9 cellular contexts compared by ENCODE assay signal in genomic region chr17:62629556-62630364, GRCh38. TPM values are rescaled to one million over a fixed set of nuclear protein-coding genes. Genes with fewer than 3 reads are reported as not detected.
A peak's percentile ranks its signal among the peaks of the same experiment; 100 is the strongest.
DNase-seq lines count a peak whose midpoint lies in the region; ATAC-seq, FAIRE-seq and TF ChIP-seq lines count a peak whose summit lies in the region.
"Had no signal": no experiment of that assay in that cellular context is flagged by ENCODE, and none has a peak within 500 bp of the region (broad histone marks: within the 10 kb centered on the region; RNA-seq: fewer than 3 reads in every experiment).

No MANE protein-coding gene starts in this region.

- H3K9me2 ChIP-seq in Loucy (replicated peaks; ENCODE audit: low read depth, low read length), result no peaks in the 10 kb centered on the region

- in situ Hi-C loops in HepG2 (cut with HindIII; ENCODE audit: extremely low pct_ligation_motif_present, low pct_unique_long_range_greater_than_20kb), result no loop called here

- no peak overlapping the region for H3K9ac ChIP-seq in Loucy (ENCODE audit: low read depth, low read length, poor library complexity, severe bottlenecking)
- no peak overlapping the region for H3K9ac ChIP-seq in HepG2 (ENCODE audit: insufficient read depth, low read depth, low read length)

- H3K36me3 ChIP-seq in Loucy (ENCODE audit: insufficient read depth, low read length) (no peaks in the 10 kb centered on the region), osteoblast (ENCODE audit: insufficient read depth, low read length) (peaks cover 17% of the 10 kb centered on the region), HepG2 (replicated peaks in 1 of 2; ENCODE audit: control insufficient read depth in 1 of 2, insufficient read depth in 2 of 2, low read length in 2 of 2) (no peaks in the 10 kb centered on the region)

- 26% methylated on average over 17 of the region's 19 CpGs for WGBS in HepG2 (ENCODE audit: low lambda C conversion rate)

- TF ChIP-seq CTCF in AG04449 (IDR thresholded peaks at IDR 0.05; ENCODE audit: insufficient read depth, low read length, missing control alignments), result no peak
- TF ChIP-seq CTCF in Loucy (conservative IDR thresholded peaks at IDR 0.05; ENCODE audit: low read length), result no peak
- no peak for TF ChIP-seq CTCF in osteoblast (IDR thresholded peaks at IDR 0.05; ENCODE audit: extremely low read depth, low read depth, low read length)
- no peak for TF ChIP-seq CTCF in HepG2 (CRISPR knock-in tag; IDR thresholded peaks at IDR 0.05)

- H3F3A ChIP-seq in Loucy (ENCODE audit: low read depth), result no peaks in the 10 kb centered on the region

- H3K4me1 ChIP-seq in Loucy (ENCODE audit: insufficient read depth, low read length, poor library complexity, severe bottlenecking), result peaks cover 13% of the 10 kb centered on the region
- H3K4me1 ChIP-seq in osteoblast (ENCODE audit: insufficient read depth, low read length), result peaks cover 58% of the 10 kb centered on the region
- H3K4me1 ChIP-seq in HepG2 (ENCODE audit: insufficient read depth, low read length), result peaks cover 25% of the 10 kb centered on the region

- H3K9me3 ChIP-seq in Loucy (ENCODE audit: insufficient read depth, low read depth, low read length) (no peaks in the 10 kb centered on the region), osteoblast (ENCODE audit: low read depth, low read length) (no peaks in the 10 kb centered on the region), HepG2 (ENCODE audit: low read length) (no peaks in the 10 kb centered on the region)

- H4K20me1 ChIP-seq in Loucy (ENCODE audit: insufficient read depth, low read length, poor library complexity, severe bottlenecking) (no peaks in the 10 kb centered on the region), osteoblast (ENCODE audit: insufficient read depth, low read length) (peaks cover 54% of the 10 kb centered on the region), HepG2 (ENCODE audit: insufficient read depth, low read length) (no peaks in the 10 kb centered on the region)

- FAIRE-seq in HepG2 (lab: Jason Lieb, UNC) (no peak), GM12891 (lab: Jason Lieb, UNC) (no peak)

- H3K27me3 ChIP-seq in Loucy (ENCODE audit: insufficient read depth, low read length, poor library complexity, severe bottlenecking) (no peaks in the 10 kb centered on the region), osteoblast (ENCODE audit: insufficient read depth, low read length) (no peaks in the 10 kb centered on the region), HepG2 (ENCODE audit: control insufficient read depth in 1 of 2, insufficient read depth in 2 of 2, low read length in 2 of 2) (peaks cover 21 to 65% of the 10 kb centered on the region in 2 experiments; a peak in 4 of 5 replicates)

- H3K4me2 ChIP-seq in Loucy (ENCODE audit: low read depth, low read length, poor library complexity, severe bottlenecking) (peak overlapping the region; percentile 76), osteoblast (ENCODE audit: insufficient read depth, low read length) (peak overlapping the region; percentile 97), HepG2 (ENCODE audit: low read depth, low read length) (no peak overlapping the region)

- CTCF ChIA-PET in AG04449 (lab: Yijun Ruan, JAX), result no interaction called here
- CTCF ChIA-PET in HepG2 (lab: Yijun Ruan, JAX; ENCODE audit: low intra/inter-chr PET ratio, low total read pairs), result no interaction called here

- peak overlapping the region; percentile 92 for H3K27ac ChIP-seq in osteoblast (ENCODE audit: low read depth, low read length)
- no peak overlapping the region for H3K27ac ChIP-seq in HepG2 (ENCODE audit: extremely low read length, insufficient read depth, low read length)

- no peak for DNase-seq in AG04449 (ENCODE audit: low read depth, low spot score)
- DNase-seq in osteoblast (ENCODE audit: insufficient read length, low spot score, missing footprints), result peak; percentile 91
- no peak for DNase-seq in HepG2 (ENCODE audit: low spot score)
- no peak for DNase-seq in NCI-H2081 treated with DMSO at 0.1 percent for 48 hours (lab: John Stamatoyannopoulos, UW)
- DNase-seq in GM12891 (ENCODE audit: insufficient read length, low spot score), result no peak
- DNase-seq: NCI-H1436 treated with DMSO at 0.1 percent for 48 hours had no signal

- H3K4me3 ChIP-seq in AG04449 (ENCODE audit: low read depth, low read length) (peak overlapping the region; percentile 86), Loucy (ENCODE audit: low read length, poor library complexity, severe bottlenecking) (no peak overlapping the region), osteoblast (ENCODE audit: insufficient read depth, low read length) (peak overlapping the region; percentile 86), HepG2 (replicated peaks in 1 of 3; ENCODE audit: insufficient read depth in 1 of 3, low read depth in 2 of 3, low read length in 3 of 3) (no peak overlapping the region)

- intact Hi-C loops in HepG2 (cut with micrococcal nuclease; ENCODE audit: unreplicated experiment), result no loop called here

- ATAC-seq in esophagus mucosa (peak; percentile 5), HepG2 (no peak; the same call in 2 of the 3 replicates), GM21619 (IDR thresholded peaks at IDR 0.05; ENCODE audit: unreplicated experiment) (no peak)

- no TSS peak for BruUV-seq in HepG2 (replicated peaks; lab: Mats Ljungman, UMichigan)

- TF ChIP-seq POLR2A in HepG2 (IDR thresholded peaks at IDR 0.05; ENCODE audit: insufficient read depth in 1 of 2, low read depth in 2 of 2, low read length in 2 of 2) (no peak), GM12891 (IDR thresholded peaks at IDR 0.05; ENCODE audit: low read depth, low read length) (no peak)

- TF ChIP-seq EP300 in HepG2 (IDR thresholded peaks at IDR 0.05; ENCODE audit: low read depth in 2 of 2, low read length in 2 of 2), result no peak
- no peak for TF ChIP-seq EP300 in HepG2 (CRISPR knock-in tag; IDR thresholded peaks at IDR 0.05; ENCODE audit: borderline replicate concordance)

- H3K79me2 ChIP-seq in Loucy (ENCODE audit: insufficient read depth, low read length) (no peaks in the 10 kb centered on the region; the same call in 1 of the 2 replicates), osteoblast (ENCODE audit: insufficient read depth, low read length) (peaks cover 67% of the 10 kb centered on the region), HepG2 (ENCODE audit: insufficient read depth, low read length) (no peaks in the 10 kb centered on the region)

- no peak for TF ChIP-seq RAD21 in HepG2 (CRISPR knock-in tag; IDR thresholded peaks at IDR 0.05)

- H2AFZ ChIP-seq in Loucy (ENCODE audit: low read length) (no peak overlapping the region), osteoblast (ENCODE audit: low read length) (no peak overlapping the region), HepG2 (ENCODE audit: low read length) (no peak overlapping the region)

- POLR2A ChIA-PET in AG04449 (lab: Yijun Ruan, JAX) (interaction anchor here (0.7 to 1.7 kb wide), 2 partner anchors 12 to 16 kb away, joined by 4 to 6 read pairs; no protein-coding TSS in a partner anchor), HepG2 (lab: Yijun Ruan, JAX) (no interaction called here)

TF ChIP-seq in HepG2, 621 proteins besides CTCF, POLR2A, EP300 and RAD21 (continues in another document):
- TF ChIP-seq ZZZ3 (CRISPR knock-in tag; IDR thresholded peaks at IDR 0.05; ENCODE audit: borderline replicate concordance) (no peak), E2F1 (CRISPR knock-in tag; IDR thresholded peaks at IDR 0.05) (no peak)

TF ChIP-seq in GM12891, 5 proteins besides CTCF, POLR2A, EP300 and RAD21:
- TF ChIP-seq SPI1 (IDR thresholded peaks at IDR 0.05; ENCODE audit: low read depth, low read length) (no peak), POLR2AphosphoS5 (IDR thresholded peaks at IDR 0.05; ENCODE audit: low read depth, low read length) (no peak)

RNA-seq across cellular contexts. Expression of gene MRC2, which starts 2.3 kb away (rescaled TPM):
- total RNA-seq in esophagus mucosa (34.0 TPM), osteoblast (443 and 552 TPM in 2 replicates), HepG2 (2016; rRNA removed; fragmentation: Illumina TruSeq; extraction: Trizol) (not detected in 2 replicates)
- total RNA-seq in HepG2 (2016; cell fraction: cytosol; rRNA removed; fragmentation: Illumina TruSeq; extraction: Trizol; ENCODE audit: low read depth), result not detected in 2 replicates
- not detected in 2 replicates for total RNA-seq in HepG2 (2016; cell fraction: insoluble cytoplasmic fraction; rRNA removed; fragmentation: Illumina TruSeq; extraction: Trizol)
- not detected in 2 replicates for total RNA-seq in HepG2 (2016; cell fraction: membrane; rRNA removed; fragmentation: Illumina TruSeq; extraction: Trizol)
- not detected in 2 replicates for total RNA-seq in HepG2 (2016; cell fraction: nucleus; rRNA removed; fragmentation: Illumina TruSeq; extraction: Trizol)
- polyA plus RNA-seq in HepG2 (2011; rRNA removed), result not detected in 2 replicates
- polyA plus RNA-seq in HepG2 (2011; cell fraction: cytosol; rRNA removed), result not detected in 2 replicates
- polyA plus RNA-seq in HepG2 (2011; cell fraction: nucleus; rRNA removed), result 0.03 and 0.10 TPM in 2 replicates
- 0.01 TPM in 1 of 2 replicates, not detected in the other for polyA plus RNA-seq in HepG2 (2012)
- not detected in 2 replicates for polyA plus RNA-seq in HepG2 (2016; cell fraction: cytosol; fragmentation: Illumina TruSeq; extraction: Trizol; ENCODE audit: low read depth)
- not detected in 2 replicates for polyA plus RNA-seq in HepG2 (2016; cell fraction: insoluble cytoplasmic fraction; fragmentation: Illumina TruSeq; extraction: Trizol; ENCODE audit: low read depth)
- polyA plus RNA-seq in HepG2 (2016; cell fraction: membrane; fragmentation: Illumina TruSeq; extraction: Trizol; ENCODE audit: low read depth), result not detected in 2 replicates
- polyA plus RNA-seq in HepG2 (2016; cell fraction: nucleus; fragmentation: Illumina TruSeq; extraction: Trizol; ENCODE audit: insufficient read depth, low read depth), result not detected in 2 replicates
- polyA minus RNA-seq in HepG2 (2011; rRNA and poly(A)+ RNA removed; ENCODE audit: low replicate concordance), result 0.04 and 20.3 TPM in 2 replicates
- polyA minus RNA-seq in HepG2 (2011; cell fraction: cytosol; rRNA and poly(A)+ RNA removed), result 0.26 TPM in 1 of 2 replicates, not detected in the other
- 0.12 and 0.39 TPM in 2 replicates for polyA minus RNA-seq in HepG2 (2011; cell fraction: nucleus; rRNA and poly(A)+ RNA removed)
- 5.0 TPM for polyA plus RNA-seq in GM12891 (2012; ENCODE audit: low read depth, missing spikeins)

Comparison
In these comparisons a context has a peak if more than half of its experiments do, and no peak if none do; other contexts are left out.
1. H3K4me3 ChIP-seq: peak in AG04449 (single experiment) and osteoblast (single experiment); none in Loucy (single experiment) and HepG2 (0 of 3).
2. RNA of gene MRC2, which starts 2.3 kb away (total RNA-seq): 443 to 552 TPM in osteoblast and 34.0 TPM in esophagus mucosa (single experiment); not detected in HepG2; every median in the first group is over 10 times any median in the second.